ENCODE assay signal across 8 cellular contexts in genomic region chr4:76624271-76624681, GRCh38.
DNase-seq lines count a peak whose midpoint lies in the region; ATAC-seq and TF ChIP-seq lines count a peak whose summit lies in the region.

No MANE protein-coding gene starts in this region.

- no peak overlapping the region for H3K4me3 ChIP-seq in colonic mucosa

- H3K4me1 ChIP-seq in colonic mucosa: peaks cover 12% of the 10 kb centered on the region

- in situ Hi-C loops in GM13976 (cut with MboI; ENCODE audit: low sequenced_read_pairs, unreplicated experiment): no loop called here

- H3K27ac Mint-ChIP-seq in HFFc6 (peak overlapping the region; percentile 94), T-cell (no peak overlapping the region)
- H3K27ac Mint-ChIP-seq in stimulated activated naive B cell treated with anti-CD40 and anti-IgM and Interleukin-4, amounts not matched to agents 10 μg/mL and 1 μg/mL and 100 μg/mL, for 72 hours: no peak overlapping the region

- H3K36me3 ChIP-seq in colonic mucosa: no peaks in the 10 kb centered on the region

- intact Hi-C loops in colonic mucosa (cut with DNase I): no loop called here

- no peaks in the 10 kb centered on the region for H3K9me3 ChIP-seq in colonic mucosa

- POLR2A ChIA-PET in T-cell (lab: Charles Lee): no interaction called here

- H3K36me3 Mint-ChIP-seq in HFFc6 (ENCODE audit: low read depth) (peaks cover 7% of the 10 kb centered on the region), T-cell (no peaks in the 10 kb centered on the region)
- no peaks in the 10 kb centered on the region for H3K36me3 Mint-ChIP-seq in stimulated activated naive B cell treated with anti-CD40 and anti-IgM and Interleukin-4, amounts not matched to agents 10 μg/mL and 1 μg/mL and 100 μg/mL, for 72 hours

- H3K9me3 Mint-ChIP-seq in HFFc6 (no peaks in the 10 kb centered on the region), T-cell (no peaks in the 10 kb centered on the region)
- H3K9me3 Mint-ChIP-seq in stimulated activated naive B cell treated with anti-CD40 and anti-IgM and Interleukin-4, amounts not matched to agents 10 μg/mL and 1 μg/mL and 100 μg/mL, for 72 hours: no peaks in the 10 kb centered on the region

- ATAC-seq in stimulated activated naive B cell treated with anti-CD40 and anti-IgM and Interleukin-4, amounts not matched to agents 10 μg/mL and 1 μg/mL and 100 μg/mL, for 72 hours (replicated peaks): no peak
- ATAC-seq in HG03565 (IDR thresholded peaks at IDR 0.05; ENCODE audit: unreplicated experiment) (no peak), T-cell (replicated peaks in 1 of 4) (no peak)

- H3K27ac ChIP-seq in colonic mucosa: peak overlapping the region; percentile 80

- H3K27me3 ChIP-seq in colonic mucosa: no peaks in the 10 kb centered on the region

- TF ChIP-seq CTCF in HFFc6 (IDR thresholded peaks at IDR 0.05) (no peak), colonic mucosa (IDR thresholded peaks at IDR 0.05) (no peak), GM13976 (IDR thresholded peaks at IDR 0.05; ENCODE audit: borderline replicate concordance, control extremely low read depth, extremely low read depth, insufficient read depth, missing control alignments) (no peak)

- no peaks in the 10 kb centered on the region for H3K27me3 Mint-ChIP-seq in HFFc6 (ENCODE audit: insufficient read depth)
- peaks cover 0 to 4% of the 10 kb centered on the region in 2 donors for H3K27me3 Mint-ChIP-seq in stimulated activated naive B cell treated with anti-CD40 and anti-IgM and Interleukin-4, amounts not matched to agents 10 μg/mL and 1 μg/mL and 100 μg/mL, for 72 hours
- peaks cover 30% of the 10 kb centered on the region in 2 donors for H3K27me3 Mint-ChIP-seq in T-cell

- DNase-seq in HFFc6 (peak; percentile 96), colonic mucosa (no peak), left kidney (ENCODE audit: low read depth, low spot score) (peak; percentile 90), stromal cell of bone marrow (ENCODE audit: low read depth) (peak; percentile 99), GM13976 (ENCODE audit: low spot score) (no peak), T-cell (no peak)
- DNase-seq in stimulated activated naive B cell treated with anti-CD40 and anti-IgM and Interleukin-4, amounts not matched to agents 10 μg/mL and 1 μg/mL and 100 μg/mL, for 72 hours: no peak

- peak overlapping the region; percentile 48 for H3K4me3 Mint-ChIP-seq in HFFc6
- H3K4me3 Mint-ChIP-seq in stimulated activated naive B cell treated with anti-CD40 and anti-IgM and Interleukin-4, amounts not matched to agents 10 μg/mL and 1 μg/mL and 100 μg/mL, for 72 hours: no peak overlapping the region
- H3K4me3 Mint-ChIP-seq in T-cell: no peak overlapping the region

- H3K4me1 Mint-ChIP-seq in HFFc6 (ENCODE audit: low read depth) (peaks cover 82% of the 10 kb centered on the region), T-cell (no peaks in the 10 kb centered on the region)
- H3K4me1 Mint-ChIP-seq in stimulated activated naive B cell treated with anti-CD40 and anti-IgM and Interleukin-4, amounts not matched to agents 10 μg/mL and 1 μg/mL and 100 μg/mL, for 72 hours: peaks cover 0 to 2% of the 10 kb centered on the region in 2 donors

- CTCF ChIA-PET in T-cell (lab: Charles Lee): no interaction called here

- peak overlapping the region in 1 of 2 donors; percentile 64 for H3K9ac ChIP-seq in colonic mucosa (ENCODE audit: low read depth in 2 of 2, low read length in 2 of 2)

Comparison
In these comparisons a context has a peak if more than half of its experiments do, and no peak if none do; other contexts are left out.
1. DNase-seq: peak in HFFc6 (single experiment), left kidney (single experiment) and stromal cell of bone marrow (single experiment); none in colonic mucosa (single experiment), GM13976 (single experiment), stimulated activated naive B cell treated with anti-CD40 and anti-IgM and Interleukin-4, amounts not matched to agents 10 μg/mL and 1 μg/mL and 100 μg/mL, for 72 hours (single experiment) and T-cell (0 of 34).